29 cellular contexts compared by ENCODE assay signal in genomic region chr2:105428387-105429018, GRCh38. TPM values are rescaled to one million over a fixed set of nuclear protein-coding genes. Genes with fewer than 3 reads are reported as not detected.
A peak's percentile ranks its signal among the peaks of the same experiment; 100 is the strongest.
DNase-seq lines count a peak whose midpoint lies in the region; ATAC-seq and TF ChIP-seq lines count a peak whose summit lies in the region.
"Had no signal": no experiment of that assay in that cellular context is flagged by ENCODE, and none has a peak within 500 bp of the region (broad histone marks: within the 10 kb centered on the region; RNA-seq: fewer than 3 reads in every experiment).

No MANE protein-coding gene starts in this region.

- TF ChIP-seq CTCF in esophagus squamous epithelium (IDR thresholded peaks at IDR 0.05), result peak in 1 of 6 experiments; percentile 2
- no peak for TF ChIP-seq CTCF in neural progenitor cell (IDR thresholded peaks at IDR 0.05)

- H3K27me3 ChIP-seq in esophagus squamous epithelium, result no peaks in the 10 kb centered on the region
- H3K27me3 ChIP-seq in neural progenitor cell, result no peaks in the 10 kb centered on the region
- no peaks in the 10 kb centered on the region for H3K27me3 ChIP-seq in aorta (ENCODE audit: control insufficient read depth in 1 of 2, insufficient read depth in 2 of 2, low read length in 1 of 2)
- no peaks in the 10 kb centered on the region for H3K27me3 ChIP-seq in H7 (ENCODE audit: control insufficient read depth, insufficient read depth, low read length)
- H3K27me3 ChIP-seq: MG63 had no signal

- no peak for DNase-seq in Right ventricle myocardium inferior (ENCODE audit: missing footprints)
- DNase-seq in left cardiac atrium, result no peak
- no peak for DNase-seq in esophagus squamous epithelium (lab: John Stamatoyannopoulos, UW)
- DNase-seq in neural progenitor cell (ENCODE audit: low spot score), result no peak
- no peak for DNase-seq in aorta
- no peak for DNase-seq in putamen (ENCODE audit: low spot score)
- no peak for DNase-seq in H7
- DNase-seq in NCI-H1417 (lab: John Stamatoyannopoulos, UW), result no peak
- DNase-seq: activated CD4-positive, CD25-positive, alpha-beta regulatory T cell treated with anti-CD3 and anti-CD28 coated beads, Interleukin-2, amount 50 U/mL, for 72 hours; activated CD8-positive, alpha-beta T cell treated with anti-CD3 and anti-CD28 coated beads for 36 hours; activated naive CD8-positive, alpha-beta T cell treated with anti-CD3 and anti-CD28 coated beads for 36 hours; AML-193; CD4-positive, alpha-beta T cell; GM23248; head of caudate nucleus; KBM-7; kidney glomerular epithelial cell; MG63; NCI-H2029 treated with DMSO at 0.1 percent for 48 hours; NCI-H748 treated with DMSO at 0.1 percent for 48 hours; psoas muscle; stimulated activated naive CD4-positive, alpha-beta T cell treated with Interleukin-2 at 50 U/mL for 16 hours; T-helper 17 cell had no signal

- no peak overlapping the region for H3K9ac ChIP-seq in neural progenitor cell
- H3K9ac ChIP-seq: GM23248 had no signal

- intact Hi-C loops in Right ventricle myocardium inferior (cut with DNase I) (no loop called here), left cardiac atrium (cut with DNase I) (no loop called here), esophagus squamous epithelium (cut with DNase I) (no loop called here), aorta (cut with DNase I) (no loop called here)

- H4K20me1 ChIP-seq in neural progenitor cell (ENCODE audit: low read depth), result no peaks in the 10 kb centered on the region

- H3K27ac Mint-ChIP-seq in neural progenitor cell, result peak overlapping the region; percentile 37
- H3K27ac Mint-ChIP-seq: activated CD8-positive, alpha-beta T cell treated with anti-CD3 and anti-CD28 coated beads for 36 hours; activated naive CD8-positive, alpha-beta T cell treated with anti-CD3 and anti-CD28 coated beads for 36 hours; activated T-helper 2 cell treated with anti-CD3 and anti-CD28 coated beads, Interferon-gamma antibody, Interleukin-2, Interleukin-4, amounts not matched to agents 10 μg/mL and 5 μg/mL and 100 μg/mL, durations not matched to agents 14 hours and 24 hours and 36 hours; CD4-positive, alpha-beta T cell; T-helper 17 cell had no signal

- H3K79me2 ChIP-seq in neural progenitor cell (ENCODE audit: low read depth), result no peaks in the 10 kb centered on the region

- H3K4me3 ChIP-seq in esophagus squamous epithelium (no peak overlapping the region), neural progenitor cell (no peak overlapping the region), aorta (ENCODE audit: low read length in 2 of 2) (no peak overlapping the region), H7 (ENCODE audit: insufficient read depth, low read depth, low read length) (no peak overlapping the region)
- H3K4me3 ChIP-seq: A549, GM23248, MG63, psoas muscle, thoracic aorta had no signal

- no peaks in the 10 kb centered on the region for H3F3A ChIP-seq in neural progenitor cell (ENCODE audit: low read depth)

- H3K4me1 Mint-ChIP-seq in neural progenitor cell, result peaks cover 25% of the 10 kb centered on the region
- H3K4me1 Mint-ChIP-seq: neural crest cell had no signal

- peak; percentile 24 for ATAC-seq in Right ventricle myocardium inferior
- ATAC-seq in left cardiac atrium, result no peak
- ATAC-seq in aorta (ENCODE audit: low FRiP score), result peak; percentile 33
- ATAC-seq: A549; activated CD8-positive, alpha-beta T cell treated with anti-CD3 and anti-CD28 coated beads for 36 hours; psoas muscle; SK-N-SH treated with all-trans-retinoic acid at 6 μM for 48 hours; T-helper 17 cell had no signal

- H3K4me2 ChIP-seq in neural progenitor cell, result no peak overlapping the region
- H3K4me2 ChIP-seq: A549 had no signal

- H3K27me3 Mint-ChIP-seq in neural progenitor cell (ENCODE audit: insufficient read depth, low read depth), result peaks cover 2% of the 10 kb centered on the region
- H3K27me3 Mint-ChIP-seq: CD4-positive, alpha-beta T cell had no signal

- no peak overlapping the region for H2AFZ ChIP-seq in neural progenitor cell (replicated peaks)
- H2AFZ ChIP-seq: GM23248 had no signal

- H3K9me3 Mint-ChIP-seq in neural progenitor cell, result no peaks in the 10 kb centered on the region
- H3K9me3 Mint-ChIP-seq: activated CD8-positive, alpha-beta T cell treated with anti-CD3 and anti-CD28 coated beads for 36 hours; activated naive CD8-positive, alpha-beta T cell treated with anti-CD3 and anti-CD28 coated beads for 36 hours; activated T-helper 2 cell treated with anti-CD3 and anti-CD28 coated beads, Interferon-gamma antibody, Interleukin-2, Interleukin-4, amounts not matched to agents 10 μg/mL and 5 μg/mL and 100 μg/mL, durations not matched to agents 14 hours and 24 hours and 36 hours; CD4-positive, alpha-beta T cell had no signal

- H3K36me3 Mint-ChIP-seq in neural progenitor cell, result no peaks in the 10 kb centered on the region
- H3K36me3 Mint-ChIP-seq: activated naive CD8-positive, alpha-beta T cell treated with anti-CD3 and anti-CD28 coated beads for 36 hours had no signal

- no peaks in the 10 kb centered on the region for H3K9me3 ChIP-seq in esophagus squamous epithelium
- H3K9me3 ChIP-seq in neural progenitor cell (ENCODE audit: low read depth), result no peaks in the 10 kb centered on the region
- H3K9me3 ChIP-seq in aorta (ENCODE audit: control insufficient read depth, low read length), result no peaks in the 10 kb centered on the region
- H3K9me3 ChIP-seq: A549, MG63, psoas muscle, thoracic aorta had no signal

- peak overlapping the region in 3 of 4 donors; percentile 33 to 71 (median 48) for H3K27ac ChIP-seq in esophagus squamous epithelium
- H3K27ac ChIP-seq in neural progenitor cell, result no peak overlapping the region
- H3K27ac ChIP-seq in aorta (ENCODE audit: low read depth in 1 of 2, low read length in 2 of 2), result no peak overlapping the region
- H3K27ac ChIP-seq: A549, epithelial cell of prostate, GM23248, psoas muscle, thoracic aorta had no signal

- H3K4me1 ChIP-seq in esophagus squamous epithelium (peaks cover 0 to 64% (median 28%) of the 10 kb centered on the region in 3 donors), neural progenitor cell (peaks cover 9% of the 10 kb centered on the region), aorta (ENCODE audit: control insufficient read depth in 1 of 2, insufficient read depth in 2 of 2, low read length in 2 of 2) (no peaks in the 10 kb centered on the region)

- WGBS in esophagus squamous epithelium, 2 donors, result 34 to 57% methylated on average over 9 of the region's 12 CpGs
- 90 to 96% methylated on average over 12 of the region's 12 CpGs for WGBS in aorta, 2 donors

- H3K36me3 ChIP-seq in esophagus squamous epithelium (no peaks in the 10 kb centered on the region), neural progenitor cell (no peaks in the 10 kb centered on the region), aorta (ENCODE audit: control insufficient read depth in 1 of 2, insufficient read depth in 2 of 2, low read length in 1 of 2) (no peaks in the 10 kb centered on the region), H7 (replicated peaks; ENCODE audit: control insufficient read depth, insufficient read depth, low read length) (no peaks in the 10 kb centered on the region)
- H3K36me3 ChIP-seq: MG63, thoracic aorta had no signal

- H3K4me3 Mint-ChIP-seq in neural progenitor cell, result no peak overlapping the region
- H3K4me3 Mint-ChIP-seq: activated CD8-positive, alpha-beta T cell treated with anti-CD3 and anti-CD28 coated beads for 36 hours; activated naive CD8-positive, alpha-beta T cell treated with anti-CD3 and anti-CD28 coated beads for 36 hours; CD4-positive, alpha-beta T cell; neural crest cell; T-helper 17 cell had no signal

- no peak for TF ChIP-seq POLR2A in esophagus squamous epithelium (IDR thresholded peaks at IDR 0.05)

RNA-seq across cellular contexts. Expression of gene FHL2, which starts 29.7 kb away (rescaled TPM):
- total RNA-seq in Right ventricle myocardium inferior (1,619 TPM), left cardiac atrium (10 to 100 TPM; 32.3 to 92.2 TPM), esophagus squamous epithelium (10 to 100 TPM; 46.1 to 89.1 (median 54.7) TPM), neural progenitor cell (ENCODE audit: low replicate concordance) (17.8 and 20.7 TPM in 2 replicates), aorta (10 to 100 TPM; 60.4 to 70.8 TPM)
- 100 to 1,000 TPM in 1 of 2 donors, 10 to 100 TPM in 1; 64.7 to 129 TPM for polyA plus RNA-seq in aorta
- total RNA-seq in H7 (2014; rRNA removed; shearing (Covaris generic)), result 20.0 and 20.4 TPM in 2 replicates

Comparison
In these comparisons a context has a peak if more than half of its experiments do, and no peak if none do; other contexts are left out.
1. ATAC-seq: peak in Right ventricle myocardium inferior (single experiment) and aorta (single experiment); none in left cardiac atrium (0 of 2).
2. RNA of gene FHL2, which starts 29.7 kb away (total RNA-seq): 1,619 TPM in Right ventricle myocardium inferior (single experiment); 32.3 to 92.2 TPM in left cardiac atrium, 60.4 to 70.8 TPM in aorta, 46.1 to 89.1 TPM in esophagus squamous epithelium, 20.0 to 20.4 TPM in H7 and 17.8 to 20.7 TPM in neural progenitor cell; every median in the first group is over 10 times any median in the second.
3. H3K27ac ChIP-seq: peak in esophagus squamous epithelium (3 of 4); none in neural progenitor cell (single experiment) and aorta (0 of 2).